In genomic region chr16:66386629-66387622, GRCh38 we compare ENCODE assay signal across 33 cellular contexts. TPM values are rescaled to one million over a fixed set of nuclear protein-coding genes. Genes with fewer than 3 reads are reported as not detected.
DNase-seq lines count a peak whose midpoint lies in the region; ATAC-seq, FAIRE-seq and TF ChIP-seq lines count a peak whose summit lies in the region.
"Had no signal": no experiment of that assay in that cellular context is flagged by ENCODE, and none has a peak within 500 bp of the region (broad histone marks: within the 10 kb centered on the region; RNA-seq: fewer than 3 reads in every experiment).

No MANE protein-coding gene starts in this region.

- H3K4me1 ChIP-seq in left ventricle myocardium inferior, result peaks cover 58% of the 10 kb centered on the region
- peaks cover 0 to 8% of the 10 kb centered on the region in 2 donors for H3K4me1 ChIP-seq in right atrium auricular region
- peaks cover 23% of the 10 kb centered on the region for H3K4me1 ChIP-seq in endothelial cell of umbilical vein (ENCODE audit: control insufficient read depth, extremely low read depth, insufficient read depth, low read length)
- no peaks in the 10 kb centered on the region for H3K4me1 ChIP-seq in sigmoid colon
- H3K4me1 ChIP-seq: transverse colon had no signal

- peak overlapping the region; percentile 18 for H3K27ac ChIP-seq in left ventricle myocardium inferior (replicated peaks)
- H3K27ac ChIP-seq in right atrium auricular region, result no peak overlapping the region
- H3K27ac ChIP-seq in endothelial cell of umbilical vein (ENCODE audit: insufficient read depth, low read depth, low read length), result peak overlapping the region; percentile 4
- H3K27ac ChIP-seq in sigmoid colon, result no peak overlapping the region
- H3K27ac ChIP-seq: esophagus squamous epithelium, foreskin keratinocyte, lower lobe of right lung, transverse colon had no signal

- dilution Hi-C loops in endothelial cell of umbilical vein (cut with MboI; ENCODE audit: extremely low pct_ligation_motif_present, low sequenced_read_pairs), result no loop called here

- H3K4me2 ChIP-seq in endothelial cell of umbilical vein (ENCODE audit: insufficient read depth, low read length), result no peak overlapping the region

- CTCF ChIA-PET in endothelial cell of umbilical vein (lab: Charles Lee), result interaction anchor here (0.6 to 1.5 kb wide), 3 partner anchors 20 to 29 kb away, joined by 3 to 4 read pairs (median 3); no protein-coding TSS in a partner anchor

- DNase-seq in left ventricle myocardium inferior (no peak), right atrium auricular region (ENCODE audit: low spot score) (no peak), endothelial cell of umbilical vein (ENCODE audit: low read depth, low spot score) (no peak), sigmoid colon (peak; percentile 40), urothelium cell line (ENCODE audit: low spot score) (no peak), foreskin melanocyte (no peak)
- DNase-seq in activated naive CD4-positive, alpha-beta T cell treated with anti-CD3 and anti-CD28 coated beads, Interleukin-2, amount 50 U/mL, for 72 hours (ENCODE audit: low spot score in 2 of 2), result no peak
- DNase-seq: 8988T; activated CD4-positive, alpha-beta T cell treated with anti-CD3 and anti-CD28 coated beads, Interleukin-2, amount 10 ng/mL, durations not matched to agents 7 days and 5 days; activated gamma-delta T cell; activated naive CD8-positive, alpha-beta T cell treated with anti-CD3 and anti-CD28 coated beads, Interleukin-2, amount 10 ng/mL, durations not matched to agents 7 days and 5 days; activated T-cell treated with anti-CD3 and anti-CD28 coated beads, Interleukin-2, amount 50 U/mL, for 24 hours; esophagus squamous epithelium; foreskin keratinocyte; lower lobe of right lung; NCI-H1092; NCI-H1694 treated with DMSO at 0.1 percent for 48 hours; NCI-H446 treated with DMSO at 0.1 percent for 48 hours; stimulated activated CD4-positive, alpha-beta T cell treated with anti-CD3 and anti-CD28 coated beads, Interleukin-1b, Interleukin-23, amount 100 ng/mL, for 48 hours; transverse colon had no signal

- no peak overlapping the region for H3K27ac Mint-ChIP-seq in activated naive CD4-positive, alpha-beta T cell treated with anti-CD3 and anti-CD28 coated beads, Interleukin-2, amount 50 U/mL, for 72 hours
- H3K27ac Mint-ChIP-seq: activated CD4-positive, alpha-beta T cell treated with anti-CD3 and anti-CD28 coated beads, Interleukin-2, amount 10 ng/mL, durations not matched to agents 7 days and 5 days; activated naive CD8-positive, alpha-beta T cell treated with anti-CD3 and anti-CD28 coated beads, Interleukin-2, amount 10 ng/mL, durations not matched to agents 7 days and 5 days; activated T-cell treated with anti-CD3 and anti-CD28 coated beads, Interleukin-2, amount 50 U/mL, for 24 hours; dendritic cell treated with granulocyte-macrophage colony-stimulating factor and Interleukin-4, amounts not matched to agents 40 ng/mL and 50 ng/mL, for 4 days; nephron; stimulated activated naive CD8-positive, alpha-beta T cell treated with anti-CD3 and anti-CD28 coated beads, Interleukin-15, Interleukin-2, amounts not matched to agents 100 ng/mL and 50 ng/mL, for 24 hours; T-cell had no signal

- no peak overlapping the region for H3K9ac ChIP-seq in endothelial cell of umbilical vein (replicated peaks; ENCODE audit: extremely low read depth, insufficient read depth, low read length)

- no peaks in the 10 kb centered on the region for H3K36me3 Mint-ChIP-seq in activated naive CD4-positive, alpha-beta T cell treated with anti-CD3 and anti-CD28 coated beads, Interleukin-2, amount 50 U/mL, for 72 hours
- H3K36me3 Mint-ChIP-seq: activated naive CD8-positive, alpha-beta T cell treated with anti-CD3 and anti-CD28 coated beads, Interleukin-2, amount 10 ng/mL, durations not matched to agents 7 days and 5 days; T-cell had no signal

- TF ChIP-seq POLR2A in endothelial cell of umbilical vein (IDR thresholded peaks at IDR 0.05; ENCODE audit: low read depth, low read length) (peak; percentile 17), sigmoid colon (IDR thresholded peaks at IDR 0.05) (no peak)

- no peak for ATAC-seq in activated naive CD4-positive, alpha-beta T cell treated with anti-CD3 and anti-CD28 coated beads, Interleukin-2, amount 50 U/mL, for 72 hours
- ATAC-seq in HG03378 (IDR thresholded peaks at IDR 0.05; ENCODE audit: unreplicated experiment), result no peak
- ATAC-seq: foreskin keratinocyte, heart left ventricle, K562, T-cell had no signal

- 88 to 89% methylated on average over 20 of the region's 20 CpGs for WGBS in sigmoid colon, 2 donors

- FAIRE-seq in endothelial cell of umbilical vein (lab: Jason Lieb, UNC) (no peak), urothelium cell line (lab: Jason Lieb, UNC) (peak; percentile 40)
- FAIRE-seq: astrocyte, K562, keratinocyte had no signal

- H4K20me1 ChIP-seq in endothelial cell of umbilical vein (replicated peaks; ENCODE audit: control insufficient read depth, extremely low read depth, insufficient read depth, low read length), result peaks cover 3% of the 10 kb centered on the region

- H3K4me3 ChIP-seq in left ventricle myocardium inferior, result no peak overlapping the region
- no peak overlapping the region for H3K4me3 ChIP-seq in right atrium auricular region
- no peak overlapping the region for H3K4me3 ChIP-seq in endothelial cell of umbilical vein (replicated peaks in 1 of 3; ENCODE audit: insufficient read depth in 1 of 3, low read depth in 1 of 3, low read length in 3 of 3)
- H3K4me3 ChIP-seq in sigmoid colon, result no peak overlapping the region
- H3K4me3 ChIP-seq: esophagus squamous epithelium, heart left ventricle, K562, lower lobe of right lung, skin epidermis, transverse colon had no signal

- no peaks in the 10 kb centered on the region for H3K27me3 ChIP-seq in left ventricle myocardium inferior (ENCODE audit: low read depth)
- H3K27me3 ChIP-seq in right atrium auricular region, result no peaks in the 10 kb centered on the region
- no peaks in the 10 kb centered on the region for H3K27me3 ChIP-seq in endothelial cell of umbilical vein (ENCODE audit: control insufficient read depth in 2 of 2, insufficient read depth in 2 of 2, low read length in 2 of 2)
- no peaks in the 10 kb centered on the region for H3K27me3 ChIP-seq in sigmoid colon
- H3K27me3 ChIP-seq: foreskin keratinocyte, heart left ventricle, transverse colon had no signal

- no TSS peak for BruUV-seq in endothelial cell of umbilical vein (replicated peaks; lab: Mats Ljungman, UMichigan)

- intact Hi-C loops in left ventricle myocardium inferior (cut with micrococcal nuclease), result no loop called here
- intact Hi-C loops in endothelial cell of umbilical vein (cut with micrococcal nuclease), result no loop called here
- intact Hi-C loops in sigmoid colon (cut with DNase I), result no loop called here

- no peaks in the 10 kb centered on the region for H3K9me1 ChIP-seq in endothelial cell of umbilical vein (replicated peaks; ENCODE audit: control insufficient read depth, extremely low read depth, insufficient read depth, low read length)

- H3K9me3 ChIP-seq in left ventricle myocardium inferior (replicated peaks) (no peaks in the 10 kb centered on the region), right atrium auricular region (no peaks in the 10 kb centered on the region), endothelial cell of umbilical vein (replicated peaks; ENCODE audit: control insufficient read depth, insufficient read depth, low read length) (no peaks in the 10 kb centered on the region), sigmoid colon (no peaks in the 10 kb centered on the region)
- H3K9me3 ChIP-seq: esophagus squamous epithelium, lower lobe of right lung, transverse colon had no signal

- H3K79me2 ChIP-seq in endothelial cell of umbilical vein (ENCODE audit: control insufficient read depth, insufficient read depth, low read length), result peaks cover 83% of the 10 kb centered on the region

- POLR2A ChIA-PET in endothelial cell of umbilical vein (lab: Charles Lee), result interaction anchor here (1.3 kb wide), 1 partner anchor 20 kb away, joined by 3 read pairs; the partner anchor contains the start of gene CDH5

- no peak for TF ChIP-seq EP300 in sigmoid colon (IDR thresholded peaks at IDR 0.05)

- H3K36me3 ChIP-seq in left ventricle myocardium inferior (peaks cover 35% of the 10 kb centered on the region), right atrium auricular region (no peaks in the 10 kb centered on the region), endothelial cell of umbilical vein (ENCODE audit: control insufficient read depth in 2 of 2, extremely low read depth in 1 of 2, insufficient read depth in 2 of 2, low read length in 2 of 2) (peaks cover 55 to 57% of the 10 kb centered on the region in 2 experiments), sigmoid colon (no peaks in the 10 kb centered on the region)
- H3K36me3 ChIP-seq: esophagus squamous epithelium, transverse colon had no signal

- no peak overlapping the region for H2AFZ ChIP-seq in endothelial cell of umbilical vein (ENCODE audit: low read depth, low read length)

- no peak for TF ChIP-seq CTCF in left ventricle myocardium inferior (IDR thresholded peaks at IDR 0.05; ENCODE audit: borderline replicate concordance)
- TF ChIP-seq CTCF in right atrium auricular region (IDR thresholded peaks at IDR 0.05), result no peak
- TF ChIP-seq CTCF in endothelial cell of umbilical vein (IDR thresholded peaks at IDR 0.05; ENCODE audit: extremely low read depth in 1 of 2, insufficient read depth in 1 of 2, low read depth in 1 of 2, low read length in 2 of 2), result no peak
- no peak for TF ChIP-seq CTCF in sigmoid colon (IDR thresholded peaks at IDR 0.05)

- no peaks in the 10 kb centered on the region for H3K9me3 Mint-ChIP-seq in activated naive CD4-positive, alpha-beta T cell treated with anti-CD3 and anti-CD28 coated beads, Interleukin-2, amount 50 U/mL, for 72 hours
- H3K9me3 Mint-ChIP-seq: activated CD4-positive, alpha-beta T cell treated with anti-CD3 and anti-CD28 coated beads, Interleukin-2, amount 10 ng/mL, durations not matched to agents 7 days and 5 days; activated naive CD8-positive, alpha-beta T cell treated with anti-CD3 and anti-CD28 coated beads, Interleukin-2, amount 10 ng/mL, durations not matched to agents 7 days and 5 days; activated T-cell treated with anti-CD3 and anti-CD28 coated beads, Interleukin-2, amount 50 U/mL, for 24 hours; central memory CD8-positive, alpha-beta T cell; dendritic cell treated with granulocyte-macrophage colony-stimulating factor and Interleukin-4, amounts not matched to agents 40 ng/mL and 50 ng/mL, for 4 days; nephron; stimulated activated naive CD8-positive, alpha-beta T cell treated with anti-CD3 and anti-CD28 coated beads, Interleukin-15, Interleukin-2, amounts not matched to agents 100 ng/mL and 50 ng/mL, for 24 hours; T-cell had no signal

RNA-seq across cellular contexts. Expression of gene CDH5, which starts 20.4 kb away (rescaled TPM):
- 47.1 TPM for total RNA-seq in left ventricle myocardium inferior
- total RNA-seq in right atrium auricular region, result 10 to 100 TPM; 47.4 to 58.0 TPM
- 765 and 804 TPM in 2 replicates for total RNA-seq in endothelial cell of umbilical vein
- polyA plus RNA-seq in endothelial cell of umbilical vein, result 815 and 836 TPM in 2 replicates
- polyA plus RNA-seq in endothelial cell of umbilical vein (2011; cell fraction: cytosol; rRNA removed), result 612 and 674 TPM in 2 replicates
- 968 and 1,022 TPM in 2 replicates for polyA plus RNA-seq in endothelial cell of umbilical vein (2011; cell fraction: nucleus; rRNA removed)
- polyA plus RNA-seq in endothelial cell of umbilical vein (2012), result 660 and 706 TPM in 2 replicates
- 1,106 and 1,227 TPM in 2 replicates for polyA minus RNA-seq in endothelial cell of umbilical vein
- 1.3 TPM for polyA minus RNA-seq in endothelial cell of umbilical vein (2011; cell fraction: cytosol; rRNA and poly(A)+ RNA removed)
- polyA minus RNA-seq in endothelial cell of umbilical vein (2011; cell fraction: nucleus; rRNA and poly(A)+ RNA removed), result 678 and 739 TPM in 2 replicates
- total RNA-seq in sigmoid colon, result 10 to 100 TPM; 12.6 to 26.0 (median 14.3) TPM
- 10 to 100 TPM in 1 of 3 donors, under 1 TPM in 2; 0.60 to 11.5 (median 0.69) TPM for polyA plus RNA-seq in sigmoid colon
- not detected for total RNA-seq in activated naive CD4-positive, alpha-beta T cell treated with anti-CD3 and anti-CD28 coated beads, Interleukin-2, amount 50 U/mL, for 72 hours
- total RNA-seq: activated CD4-positive, alpha-beta T cell treated with anti-CD3 and anti-CD28 coated beads, Interleukin-2, amount 10 ng/mL, durations not matched to agents 7 days and 5 days; activated naive CD8-positive, alpha-beta T cell treated with anti-CD3 and anti-CD28 coated beads, Interleukin-2, amount 10 ng/mL, durations not matched to agents 7 days and 5 days; K562 had no signal
- polyA plus RNA-seq: foreskin keratinocyte, K562 had no signal

RNA-seq across cellular contexts. Expression of gene BEAN1, which starts 40.2 kb away (rescaled TPM):
- total RNA-seq in left ventricle myocardium inferior, result 0.33 TPM
- total RNA-seq in right atrium auricular region, result under 1 TPM; 0.48 to 0.75 TPM
- not detected in 2 replicates for total RNA-seq in endothelial cell of umbilical vein
- polyA plus RNA-seq in endothelial cell of umbilical vein, result not detected in 2 replicates
- 0.03 TPM in 1 of 2 replicates, not detected in the other for polyA plus RNA-seq in endothelial cell of umbilical vein (2011; cell fraction: cytosol; rRNA removed)
- polyA plus RNA-seq in endothelial cell of umbilical vein (2011; cell fraction: nucleus; rRNA removed), result not detected in 2 replicates
- 0.21 TPM in 1 of 2 replicates, not detected in the other for polyA plus RNA-seq in endothelial cell of umbilical vein (2012)
- polyA minus RNA-seq in endothelial cell of umbilical vein, result not detected in 2 replicates
- polyA minus RNA-seq in endothelial cell of umbilical vein (2011; cell fraction: cytosol; rRNA and poly(A)+ RNA removed), result not detected
- polyA minus RNA-seq in endothelial cell of umbilical vein (2011; cell fraction: nucleus; rRNA and poly(A)+ RNA removed), result not detected in 2 replicates
- total RNA-seq in sigmoid colon, result under 1 TPM in 1 of 4 donors, not detected in 3; 0.41 TPM
- polyA plus RNA-seq in sigmoid colon, result under 1 TPM in 1 of 3 donors, not detected in 2; 0.35 TPM
- total RNA-seq in activated naive CD4-positive, alpha-beta T cell treated with anti-CD3 and anti-CD28 coated beads, Interleukin-2, amount 50 U/mL, for 72 hours, result not detected
- total RNA-seq: activated CD4-positive, alpha-beta T cell treated with anti-CD3 and anti-CD28 coated beads, Interleukin-2, amount 10 ng/mL, durations not matched to agents 7 days and 5 days; activated naive CD8-positive, alpha-beta T cell treated with anti-CD3 and anti-CD28 coated beads, Interleukin-2, amount 10 ng/mL, durations not matched to agents 7 days and 5 days; HT1080; K562; mononuclear cell; T-cell had no signal
- polyA plus RNA-seq: K562 had no signal

Comparison
In these comparisons a context has a peak if more than half of its experiments do, and no peak if none do; other contexts are left out.
1. H3K27ac ChIP-seq: peak in left ventricle myocardium inferior (single experiment) and endothelial cell of umbilical vein (single experiment); none in right atrium auricular region (0 of 2) and sigmoid colon (0 of 4).
2. RNA of gene CDH5, which starts 20.4 kb away (total RNA-seq): 765 to 804 TPM in endothelial cell of umbilical vein, 47.4 to 58.0 TPM in right atrium auricular region, 47.1 TPM in left ventricle myocardium inferior (single experiment) and 12.6 to 26.0 TPM in sigmoid colon; not detected in activated naive CD4-positive, alpha-beta T cell treated with anti-CD3 and anti-CD28 coated beads, Interleukin-2, amount 50 U/mL, for 72 hours; every median in the first group is over 10 times any median in the second.